ENCODE assay signal across 21 cellular contexts in genomic region chr3:179772297-179772696, GRCh38.
DNase-seq lines count a peak whose midpoint lies in the region; ATAC-seq and TF ChIP-seq lines count a peak whose summit lies in the region.
"Had no signal": no experiment of that assay in that cellular context is flagged by ENCODE, and none has a peak within 500 bp of the region (broad histone marks: within the 10 kb centered on the region; RNA-seq: fewer than 3 reads in every experiment).

No MANE protein-coding gene starts in this region.

- H3K14ac ChIP-seq in H9 (ENCODE audit: insufficient read depth, low read length) = no peak overlapping the region

- no peak overlapping the region for H2BK20ac ChIP-seq in H9 (ENCODE audit: low read depth, low read length, poor library complexity, severe bottlenecking)

- no peak overlapping the region for H3K56ac ChIP-seq in H9 (ENCODE audit: insufficient read length, low read depth, low read length)

- no peak overlapping the region for H2BK120ac ChIP-seq in H9 (ENCODE audit: low read depth, low read length, poor library complexity, severe bottlenecking)

- H4K8ac ChIP-seq in H9 (replicated peaks; ENCODE audit: insufficient read length, low read depth, low read length) = no peak overlapping the region

- no CpG with 5 or more reads among the region's 5 CpGs for WGBS in H9 (ENCODE audit: extremely low coverage, insufficient read length, low lambda C conversion rate)

- no peak overlapping the region for H3K23ac ChIP-seq in H9 (ENCODE audit: insufficient read length, low read depth, low read length)

- H4K5ac ChIP-seq in H9 (ENCODE audit: insufficient read length, low read depth, low read length) = no peak overlapping the region

- H3K4me1 ChIP-seq in A673 (ENCODE audit: insufficient read depth, low read length, poor library complexity, severe bottlenecking) (peaks cover 59% of the 10 kb centered on the region), H9 (ENCODE audit: insufficient read depth, low read length) (peaks cover 10% of the 10 kb centered on the region)
- H3K4me1 ChIP-seq: A549 had no signal

- CTCF ChIA-PET in A673 (lab: Charles Lee) (no interaction called here), WTC11 (lab: Charles Lee) (interaction anchor here (0.9 to 1.2 kb wide), 4 partner anchors 39 to 823 kb away, joined by 3 to 4 read pairs (median 3); no protein-coding TSS in a partner anchor)

- H3K79me2 ChIP-seq in H9 (ENCODE audit: insufficient read depth, low read length) = no peaks in the 10 kb centered on the region

- no TSS peak for BruUV-seq in A673 (replicated peaks; lab: Mats Ljungman, UMichigan)

- TF ChIP-seq CTCF in A673 (conservative IDR thresholded peaks at IDR 0.05; ENCODE audit: low read depth, low read length) (no peak), H9 (conservative IDR thresholded peaks at IDR 0.05) (no peak), WTC11 (IDR thresholded peaks at IDR 0.05) (no peak), dorsolateral prefrontal cortex (IDR thresholded peaks at IDR 0.05 in 54 of 56, conservative IDR thresholded peaks at IDR 0.05 in 2 of 56; ENCODE audit: low read depth in 1 of 56, partially characterized antibody in 56 of 56) (no peak)

- H3T11ph ChIP-seq in H9 (ENCODE audit: low read length) = no peak overlapping the region

- no peak overlapping the region for H4K91ac ChIP-seq in H9 (ENCODE audit: insufficient read length, low read depth, low read length)

- no peak overlapping the region for H3K4me2 ChIP-seq in H9 (ENCODE audit: insufficient read depth, insufficient read length, low read length)
- H3K4me2 ChIP-seq: A549 had no signal

- DNase-seq in A673 (ENCODE audit: low spot score) (no peak), H9 (no peak), WTC11 (ENCODE audit: low spot score) (no peak), iPS-NIHi7 (ENCODE audit: extremely low spot score) (peak; percentile 30), AG08395 (ENCODE audit: low spot score) (no peak), dorsolateral prefrontal cortex (no peak), epidermal melanocyte (ENCODE audit: insufficient read length, low spot score) (no peak)
- DNase-seq: CD8-positive, alpha-beta T cell; COR-L47; DMS 273 treated with DMSO at 0.1 percent for 48 hours; DMS53; DND-41; EL; HCEC 1CT had no signal

- H3K4me3 Mint-ChIP-seq in H9 (no peak overlapping the region), WTC11 (no peak overlapping the region)
- H3K4me3 Mint-ChIP-seq: B cell; CD8-positive, alpha-beta T cell; IgD-negative memory B cell had no signal

- no peaks in the 10 kb centered on the region for H3K36me3 ChIP-seq in A673 (ENCODE audit: insufficient read depth, low read length, poor library complexity, severe bottlenecking)

- no peaks in the 10 kb centered on the region for H3K79me1 ChIP-seq in H9 (ENCODE audit: insufficient read depth, low read depth, low read length, poor library complexity, severe bottlenecking)

- no peak overlapping the region for H2AK5ac ChIP-seq in H9 (ENCODE audit: insufficient read length, low read length)

- POLR2A ChIA-PET in A673 (lab: Charles Lee; ENCODE audit: low non-redundant PET) = no interaction called here
- POLR2A ChIA-PET in WTC11 (lab: Charles Lee) = no interaction called here

- H3K23me2 ChIP-seq in H9 (ENCODE audit: insufficient read length, low read depth, low read length, poor library complexity, severe bottlenecking) = no peaks in the 10 kb centered on the region

- H3K4me1 Mint-ChIP-seq in H9 = peaks cover 28% of the 10 kb centered on the region in 2 experiments
- H3K4me1 Mint-ChIP-seq in WTC11 = peaks cover 28% of the 10 kb centered on the region

- no peak overlapping the region for H2BK12ac ChIP-seq in H9 (ENCODE audit: insufficient read length, low read depth, low read length)

- H3K9me3 ChIP-seq in A673 (ENCODE audit: low read depth, low read length, poor library complexity, severe bottlenecking) (no peaks in the 10 kb centered on the region), H9 (ENCODE audit: control insufficient read depth, low read depth, low read length) (peaks cover 8% of the 10 kb centered on the region)
- H3K9me3 ChIP-seq: A549 had no signal

- H3K27me3 ChIP-seq in A673 (replicated peaks; ENCODE audit: insufficient read depth, low read depth, low read length, poor library complexity) (no peaks in the 10 kb centered on the region), H9 (ENCODE audit: insufficient read depth, low read length) (no peaks in the 10 kb centered on the region), dorsolateral prefrontal cortex (no peaks in the 10 kb centered on the region)
- H3K27me3 ChIP-seq: BLaER1 treated with 17β-estradiol and CSF1 and Interleukin-3, amounts not matched to agents 10 nM and 100 nM had no signal

- no peak overlapping the region for H2BK5ac ChIP-seq in H9 (ENCODE audit: insufficient read length, low read length)

- H3K27ac Mint-ChIP-seq in H9 = peak overlapping the region; percentile 49 to 94 (median 89); a peak in 5 of 7 replicates
- peak overlapping the region; percentile 73 for H3K27ac Mint-ChIP-seq in WTC11
- H3K27ac Mint-ChIP-seq: B cell; CD8-positive, alpha-beta T cell; IgD-negative memory B cell had no signal

- H2BK15ac ChIP-seq in H9 (ENCODE audit: low read depth, low read length) = no peak overlapping the region

- H3K27me3 Mint-ChIP-seq in H9 (ENCODE audit: low read depth) (no peaks in the 10 kb centered on the region), WTC11 (ENCODE audit: low read depth) (no peaks in the 10 kb centered on the region)
- H3K27me3 Mint-ChIP-seq: B cell, IgD-negative memory B cell had no signal

- H3K9me3 Mint-ChIP-seq in H9 (peaks cover 16 to 24% of the 10 kb centered on the region in 2 experiments), WTC11 (peaks cover 31% of the 10 kb centered on the region)
- H3K9me3 Mint-ChIP-seq: IgD-negative memory B cell had no signal

- no peaks in the 10 kb centered on the region for H4K20me1 ChIP-seq in H9 (ENCODE audit: control insufficient read depth, insufficient read depth, insufficient read length)
- H4K20me1 ChIP-seq: BLaER1 treated with 17β-estradiol and CSF1 and Interleukin-3, amounts not matched to agents 10 nM and 100 nM had no signal

- peak overlapping the region; percentile 74 for H3K27ac ChIP-seq in A673 (ENCODE audit: low read depth, low read length, poor library complexity, severe bottlenecking)
- H3K27ac ChIP-seq in H9 (ENCODE audit: insufficient read length, low read depth, low read length) = no peak overlapping the region
- no peak overlapping the region for H3K27ac ChIP-seq in dorsolateral prefrontal cortex
- H3K27ac ChIP-seq: 22Rv1; A549; BLaER1 treated with 17β-estradiol and CSF1 and Interleukin-3, amounts not matched to agents 10 nM and 100 nM; HL-60 had no signal

- H3K4me3 ChIP-seq in A673 (ENCODE audit: low read depth, low read length, poor library complexity, severe bottlenecking) (no peak overlapping the region), dorsolateral prefrontal cortex (no peak overlapping the region)
- H3K4me3 ChIP-seq: A549; BLaER1 treated with 17β-estradiol and CSF1 and Interleukin-3, amounts not matched to agents 10 nM and 100 nM had no signal

- no peak overlapping the region for H3K4ac ChIP-seq in H9 (ENCODE audit: low read depth, low read length)

- no peak overlapping the region for H2AFZ ChIP-seq in H9 (ENCODE audit: low read length)

- H3K18ac ChIP-seq in H9 (ENCODE audit: insufficient read length, low read depth, low read length) = no peak overlapping the region

- ATAC-seq in WTC11 = peak; percentile 73
- ATAC-seq: A549; CD8-positive, alpha-beta T cell; HepG2 had no signal

- intact Hi-C loops in A673 (cut with micrococcal nuclease; ENCODE audit: unreplicated experiment) (no loop called here), dorsolateral prefrontal cortex (cut with DNase I) (no loop called here)

- no peak overlapping the region for H3K9ac ChIP-seq in H9 (ENCODE audit: extremely low read depth, insufficient read length, low read length)
- H3K9ac ChIP-seq: BLaER1 treated with 17β-estradiol and CSF1 and Interleukin-3, amounts not matched to agents 10 nM and 100 nM had no signal

- H3K36me3 Mint-ChIP-seq in H9 (ENCODE audit: insufficient read depth in 1 of 3, low read depth in 3 of 3) (peaks cover 37 to 51% (median 48%) of the 10 kb centered on the region in 3 experiments), WTC11 (peaks cover 47% of the 10 kb centered on the region)

TF ChIP-seq in WTC11, 78 proteins besides CTCF, POLR2A, EP300 and RAD21 (continues in another document):
- no peak for TF ChIP-seq ZNF425 (CRISPR knock-in tag; conservative IDR thresholded peaks at IDR 0.05)
- no peak for TF ChIP-seq ZNF219 (CRISPR knock-in tag; IDR thresholded peaks at IDR 0.05; ENCODE audit: borderline replicate concordance)
- peak; percentile 90 for TF ChIP-seq ZNF423 (CRISPR knock-in tag; IDR thresholded peaks at IDR 0.05)
- TF ChIP-seq RORB (CRISPR knock-in tag; IDR thresholded peaks at IDR 0.05) = no peak
